1 cellular context compared by ENCODE assay signal in the genomic region with DNA sequence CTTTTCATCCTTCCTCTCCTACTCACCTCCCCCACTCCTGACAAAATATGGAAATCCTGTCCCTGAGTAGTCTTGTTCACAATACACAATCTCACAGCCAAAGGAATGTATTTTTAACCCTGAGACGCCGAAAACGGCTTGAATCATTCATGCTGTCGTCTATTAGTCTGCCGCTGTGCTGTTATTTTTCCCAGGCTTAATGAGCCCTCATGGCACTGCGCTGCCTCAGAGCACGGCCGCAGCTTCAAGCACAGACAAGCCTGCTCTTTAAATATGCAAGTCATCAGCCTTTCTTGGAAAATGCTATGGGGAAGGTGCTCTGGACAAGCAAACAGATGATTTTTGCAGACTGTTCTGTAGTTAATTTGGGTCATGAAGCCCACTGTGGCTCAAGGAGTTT.
TF ChIP-seq lines count a peak whose summit lies in the region.

No MANE protein-coding gene starts in this region.

TF ChIP-seq in GM23338, 12 proteins besides CTCF, POLR2A, EP300 and RAD21 (continued from another document):
- TF ChIP-seq, protein P1, sequence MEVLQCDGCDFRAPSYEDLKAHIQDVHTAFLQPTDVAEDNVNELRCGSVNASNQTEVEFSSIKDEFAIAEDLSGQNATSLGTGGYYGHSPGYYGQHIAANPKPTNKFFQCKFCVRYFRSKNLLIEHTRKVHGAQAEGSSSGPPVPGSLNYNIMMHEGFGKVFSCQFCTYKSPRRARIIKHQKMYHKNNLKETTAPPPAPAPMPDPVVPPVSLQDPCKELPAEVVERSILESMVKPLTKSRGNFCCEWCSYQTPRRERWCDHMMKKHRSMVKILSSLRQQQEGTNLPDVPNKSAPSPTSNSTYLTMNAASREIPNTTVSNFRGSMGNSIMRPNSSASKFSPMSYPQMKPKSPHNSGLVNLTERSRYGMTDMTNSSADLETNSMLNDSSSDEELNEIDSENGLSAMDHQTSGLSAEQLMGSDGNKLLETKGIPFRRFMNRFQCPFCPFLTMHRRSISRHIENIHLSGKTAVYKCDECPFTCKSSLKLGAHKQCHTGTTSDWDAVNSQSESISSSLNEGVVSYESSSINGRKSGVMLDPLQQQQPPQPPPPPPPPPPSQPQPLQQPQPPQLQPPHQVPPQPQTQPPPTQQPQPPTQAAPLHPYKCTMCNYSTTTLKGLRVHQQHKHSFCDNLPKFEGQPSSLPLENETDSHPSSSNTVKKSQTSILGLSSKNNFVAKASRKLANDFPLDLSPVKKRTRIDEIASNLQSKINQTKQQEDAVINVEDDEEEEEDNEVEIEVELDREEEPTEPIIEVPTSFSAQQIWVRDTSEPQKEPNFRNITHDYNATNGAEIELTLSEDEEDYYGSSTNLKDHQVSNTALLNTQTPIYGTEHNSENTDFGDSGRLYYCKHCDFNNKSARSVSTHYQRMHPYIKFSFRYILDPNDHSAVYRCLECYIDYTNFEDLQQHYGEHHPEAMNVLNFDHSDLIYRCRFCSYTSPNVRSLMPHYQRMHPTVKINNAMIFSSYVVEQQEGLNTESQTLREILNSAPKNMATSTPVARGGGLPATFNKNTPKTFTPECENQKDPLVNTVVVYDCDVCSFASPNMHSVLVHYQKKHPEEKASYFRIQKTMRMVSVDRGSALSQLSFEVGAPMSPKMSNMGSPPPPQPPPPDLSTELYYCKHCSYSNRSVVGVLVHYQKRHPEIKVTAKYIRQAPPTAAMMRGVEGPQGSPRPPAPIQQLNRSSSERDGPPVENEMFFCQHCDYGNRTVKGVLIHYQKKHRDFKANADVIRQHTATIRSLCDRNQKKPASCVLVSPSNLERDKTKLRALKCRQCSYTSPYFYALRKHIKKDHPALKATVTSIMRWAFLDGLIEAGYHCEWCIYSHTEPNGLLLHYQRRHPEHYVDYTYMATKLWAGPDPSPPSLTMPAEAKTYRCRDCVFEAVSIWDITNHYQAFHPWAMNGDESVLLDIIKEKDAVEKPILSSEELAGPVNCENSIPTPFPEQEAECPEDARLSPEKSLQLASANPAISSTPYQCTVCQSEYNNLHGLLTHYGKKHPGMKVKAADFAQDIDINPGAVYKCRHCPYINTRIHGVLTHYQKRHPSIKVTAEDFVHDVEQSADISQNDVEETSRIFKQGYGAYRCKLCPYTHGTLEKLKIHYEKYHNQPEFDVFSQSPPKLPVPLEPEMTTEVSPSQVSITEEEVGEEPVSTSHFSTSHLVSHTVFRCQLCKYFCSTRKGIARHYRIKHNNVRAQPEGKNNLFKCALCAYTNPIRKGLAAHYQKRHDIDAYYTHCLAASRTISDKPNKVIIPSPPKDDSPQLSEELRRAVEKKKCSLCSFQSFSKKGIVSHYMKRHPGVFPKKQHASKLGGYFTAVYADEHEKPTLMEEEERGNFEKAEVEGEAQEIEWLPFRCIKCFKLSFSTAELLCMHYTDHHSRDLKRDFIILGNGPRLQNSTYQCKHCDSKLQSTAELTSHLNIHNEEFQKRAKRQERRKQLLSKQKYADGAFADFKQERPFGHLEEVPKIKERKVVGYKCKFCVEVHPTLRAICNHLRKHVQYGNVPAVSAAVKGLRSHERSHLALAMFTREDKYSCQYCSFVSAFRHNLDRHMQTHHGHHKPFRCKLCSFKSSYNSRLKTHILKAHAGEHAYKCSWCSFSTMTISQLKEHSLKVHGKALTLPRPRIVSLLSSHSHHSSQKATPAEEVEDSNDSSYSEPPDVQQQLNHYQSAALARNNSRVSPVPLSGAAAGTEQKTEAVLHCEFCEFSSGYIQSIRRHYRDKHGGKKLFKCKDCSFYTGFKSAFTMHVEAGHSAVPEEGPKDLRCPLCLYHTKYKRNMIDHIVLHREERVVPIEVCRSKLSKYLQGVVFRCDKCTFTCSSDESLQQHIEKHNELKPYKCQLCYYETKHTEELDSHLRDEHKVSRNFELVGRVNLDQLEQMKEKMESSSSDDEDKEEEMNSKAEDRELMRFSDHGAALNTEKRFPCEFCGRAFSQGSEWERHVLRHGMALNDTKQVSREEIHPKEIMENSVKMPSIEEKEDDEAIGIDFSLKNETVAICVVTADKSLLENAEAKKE (CRISPR knock-in tag; IDR thresholded peaks at IDR 0.05), result no peak
- TF ChIP-seq CREB1 (CRISPR knock-in tag; IDR thresholded peaks at IDR 0.05; ENCODE audit: low read depth) (no peak), STAT1 (IDR thresholded peaks at IDR 0.05; ENCODE audit: unreplicated experiment) (no peak), ZNF331 (CRISPR knock-in tag; IDR thresholded peaks at IDR 0.05; ENCODE audit: low read depth) (no peak), EZH2phosphoT487 (IDR thresholded peaks at IDR 0.05; ENCODE audit: unreplicated experiment) (no peak), NANOG (IDR thresholded peaks at IDR 0.05; ENCODE audit: borderline replicate concordance) (no peak), JUNB (IDR thresholded peaks at IDR 0.05; ENCODE audit: unreplicated experiment) (no peak)
